In genomic region chr6:105038259-105038658, GRCh38 we compare ENCODE assay signal across 23 cellular contexts.
A peak's percentile ranks its signal among the peaks of the same experiment; 100 is the strongest.
DNase-seq lines count a peak whose midpoint lies in the region; ATAC-seq, FAIRE-seq and TF ChIP-seq lines count a peak whose summit lies in the region.
"Had no signal": no experiment of that assay in that cellular context is flagged by ENCODE, and none has a peak within 500 bp of the region (broad histone marks: within the 10 kb centered on the region; RNA-seq: fewer than 3 reads in every experiment).

No MANE protein-coding gene starts in this region.

- no peaks in the 10 kb centered on the region for H3K79me1 ChIP-seq in H1 (ENCODE audit: low read depth, low read length)

- H3K23me2 ChIP-seq in H1 (ENCODE audit: low read depth, low read length): no peaks in the 10 kb centered on the region

- no peaks in the 10 kb centered on the region for H3K9me2 ChIP-seq in HCT116 (ENCODE audit: insufficient read depth)

- no peak overlapping the region for H2AK5ac ChIP-seq in H1 (ENCODE audit: low read depth, low read length)

- intact Hi-C loops in HCT116 (cut with micrococcal nuclease): no loop called here

- H3K9ac ChIP-seq in HCT116 (ENCODE audit: low read length) (no peak overlapping the region), H1 (replicated peaks in 1 of 4; ENCODE audit: extremely low read depth in 1 of 4, low read depth in 3 of 4, low read length in 3 of 4) (no peak overlapping the region)

- H3K23ac ChIP-seq in H1 (ENCODE audit: insufficient read length): no peak overlapping the region

- H3K4me2 ChIP-seq in HCT116 (ENCODE audit: low read length) (no peak overlapping the region), H1 (ENCODE audit: insufficient read depth in 1 of 2, low read depth in 2 of 2, low read length in 2 of 2) (no peak overlapping the region)

- H3K56ac ChIP-seq in H1 (replicated peaks; ENCODE audit: insufficient read length, low read depth, low read length): no peak overlapping the region

- no peak overlapping the region for H3K4me3 ChIP-seq in HCT116 (replicated peaks in 1 of 2; ENCODE audit: low read depth in 1 of 2, low read length in 2 of 2)
- H3K4me3 ChIP-seq in H1 (ENCODE audit: extremely low read depth in 1 of 4, insufficient read depth in 2 of 4, low read depth in 3 of 4, low read length in 4 of 4): no peak overlapping the region
- H3K4me3 ChIP-seq: ascending aorta, MG63, prostate gland, SJSA1, vagina had no signal

- POLR2A ChIA-PET in HCT116 (lab: Charles Lee) (no interaction called here), H1 (lab: Charles Lee; ENCODE audit: partially characterized antibody) (interaction anchor here (1.6 to 2.8 kb wide), 2 partner anchors 81 to 91 kb away, joined by 4 to 17 read pairs; partner anchors contain the start of gene LIN28B)

- CTCF ChIA-PET in HCT116 (lab: Charles Lee) (no interaction called here), H1 (lab: Charles Lee; ENCODE audit: partially characterized antibody) (interaction anchor here (1.1 to 2.4 kb wide), 4 partner anchors 27 to 50 kb away, joined by 3 to 10 read pairs (median 4); no protein-coding TSS in a partner anchor)

- H4K20me1 ChIP-seq in HCT116 (ENCODE audit: insufficient read depth) (no peaks in the 10 kb centered on the region), H1 (replicated peaks in 1 of 2; ENCODE audit: control insufficient read depth in 1 of 2, insufficient read depth in 2 of 2, low read length in 2 of 2) (no peaks in the 10 kb centered on the region)

- no peak overlapping the region for H2BK12ac ChIP-seq in H1 (ENCODE audit: low read depth, low read length)

- no peak overlapping the region for H4K5ac ChIP-seq in H1 (ENCODE audit: insufficient read length, low read depth, low read length)

- H3K4ac ChIP-seq in H1 (replicated peaks; ENCODE audit: insufficient read length, low read depth, low read length): no peak overlapping the region

- no peaks in the 10 kb centered on the region for H3K36me3 ChIP-seq in HCT116 (ENCODE audit: control insufficient read depth in 1 of 2, insufficient read depth in 2 of 2, low read length in 2 of 2)
- no peaks in the 10 kb centered on the region; a peak in 1 of 8 replicates for H3K36me3 ChIP-seq in H1 (ENCODE audit: control insufficient read depth in 2 of 4, insufficient read depth in 4 of 4, low read length in 3 of 4)
- H3K36me3 ChIP-seq: ascending aorta, MG63, prostate gland, SJSA1, vagina had no signal

- no peak for TF ChIP-seq CTCF in HCT116 (IDR thresholded peaks at IDR 0.05 in 2 of 3, conservative IDR thresholded peaks at IDR 0.05 in 1 of 3; ENCODE audit: borderline replicate concordance in 1 of 3, insufficient read depth in 1 of 3, low read depth in 2 of 3, low read length in 2 of 3)
- no peak for TF ChIP-seq CTCF in H1 (IDR thresholded peaks at IDR 0.05; ENCODE audit: control extremely low read depth in 1 of 3, insufficient read depth in 1 of 3, low read depth in 1 of 3, low read length in 3 of 3)

- ATAC-seq in HCT116: peak; percentile 47; the same call in 1 of the 2 replicates
- ATAC-seq: natural killer cell treated with Interleukin-12 subunit alpha and Interleukin-12 subunit beta and Interleukin-15 and Interleukin-18, amount 100 ng/mL, for 72 hours had no signal

- 81% methylated on average over 2 of the region's 2 CpGs; no CpG with 5 or more reads in 1 of the 2 experiments for WGBS in H1 (ENCODE audit: extremely low coverage in 1 of 2, insufficient coverage in 1 of 2, insufficient read length in 1 of 2, insufficient replicate concordance in 2 of 2, low coverage in 1 of 2, low lambda C conversion rate in 2 of 2, missing lambda C conversion rate in 1 of 2), 2 experiments

- no peaks in the 10 kb centered on the region for H3K9me3 ChIP-seq in HCT116 (ENCODE audit: control insufficient read depth in 1 of 2, insufficient read depth in 1 of 2, low read depth in 1 of 2, low read length in 2 of 2)
- no peaks in the 10 kb centered on the region for H3K9me3 ChIP-seq in H1 (ENCODE audit: insufficient read depth in 2 of 2, low read depth in 1 of 2, low read length in 1 of 2)
- H3K9me3 ChIP-seq: ascending aorta, MG63, prostate gland, SJSA1, vagina had no signal

- H3K79me2 ChIP-seq in HCT116 (ENCODE audit: insufficient read depth, low read length) (no peaks in the 10 kb centered on the region), H1 (ENCODE audit: control insufficient read depth in 1 of 2, insufficient read depth in 2 of 2, low read length in 2 of 2) (peaks cover 0 to 68% of the 10 kb centered on the region in 2 experiments; a peak in 2 of 4 replicates)

- H4K91ac ChIP-seq in H1 (replicated peaks; ENCODE audit: insufficient read length, low read length): no peak overlapping the region

- no peak overlapping the region for H3K18ac ChIP-seq in H1 (ENCODE audit: extremely low read depth, low read length)

- DNase-seq in Ammon's horn (ENCODE audit: low spot score) (peak; percentile 2), HCT116 (ENCODE audit: low read depth, low spot score) (no peak), H1 (ENCODE audit: low read depth in 1 of 2, low spot score in 2 of 2) (no peak), myocyte (ENCODE audit: low read depth) (peak; percentile 45), activated T-cell treated with anti-CD3 and anti-CD28 coated beads for 4 hours (no peak), mucosa of gallbladder (ENCODE audit: low spot score) (no peak), GM19240 (ENCODE audit: insufficient read length, low spot score) (no peak)
- DNase-seq in activated T-cell treated with anti-CD3 and anti-CD28 coated beads, Interleukin-2, amount 50 U/mL, for 1 hour: no peak
- DNase-seq: activated CD4-positive, alpha-beta memory T cell treated with anti-CD3 and anti-CD28 coated beads, Interleukin-2, amount 10 ng/mL, durations not matched to agents 7 days and 5 days; activated naive CD4-positive, alpha-beta T cell treated with anti-CD3 and anti-CD28 coated beads, Interleukin-2, amount 50 U/mL, for 16 hours; activated T-cell treated with anti-CD3 and anti-CD28 coated beads, Interleukin-2, amount 50 U/mL, for 24 hours; CD4-positive, alpha-beta T cell; MG63; NCI-H2171 treated with DMSO at 0.1 percent for 48 hours; NCI-H748 treated with DMSO at 0.1 percent for 48 hours; stimulated activated CD4-positive, alpha-beta T cell treated with anti-CD3 and anti-CD28 coated beads, Interleukin-4, amount 100 ng/mL, for 4 hours; T-helper 2 cell had no signal

- H3K14ac ChIP-seq in H1 (ENCODE audit: insufficient read length): no peak overlapping the region

- TF ChIP-seq POLR2A in HCT116 (IDR thresholded peaks at IDR 0.05; ENCODE audit: borderline replicate concordance, extremely low read depth, insufficient read depth, insufficient read length) (no peak), H1 (IDR thresholded peaks at IDR 0.05; ENCODE audit: control extremely low read depth in 1 of 2, low read depth in 2 of 2, low read length in 2 of 2) (no peak)

- H2BK120ac ChIP-seq in H1 (replicated peaks; ENCODE audit: low read depth, low read length): no peak overlapping the region

- H2AFZ ChIP-seq in HCT116 (ENCODE audit: low read depth, low read length, poor library complexity, severe bottlenecking) (no peak overlapping the region), H1 (ENCODE audit: low read length) (no peak overlapping the region)

- no peak for TF ChIP-seq EP300 in H1 (IDR thresholded peaks at IDR 0.05; ENCODE audit: borderline replicate concordance in 1 of 2, low read depth in 2 of 2, low read length in 2 of 2)

- H3K4me1 ChIP-seq in HCT116 (ENCODE audit: control insufficient read depth in 1 of 2, insufficient read depth in 2 of 2, low read length in 2 of 2): no peaks in the 10 kb centered on the region
- peaks cover 0 to 15% (median 4%) of the 10 kb centered on the region in 4 experiments; a peak in 2 of 7 replicates for H3K4me1 ChIP-seq in H1 (replicated peaks in 1 of 4; ENCODE audit: control insufficient read depth in 3 of 4, insufficient read depth in 4 of 4, low read length in 3 of 4)
- H3K4me1 ChIP-seq: ascending aorta, prostate gland, SJSA1, vagina had no signal

- no peak overlapping the region for H2BK15ac ChIP-seq in H1 (ENCODE audit: low read length)

- H2BK5ac ChIP-seq in H1 (ENCODE audit: low read depth, low read length): no peak overlapping the region

- no peaks in the 10 kb centered on the region for H3K27me3 ChIP-seq in HCT116 (ENCODE audit: insufficient read depth, low read length)
- no peaks in the 10 kb centered on the region for H3K27me3 ChIP-seq in H1 (replicated peaks in 1 of 4; ENCODE audit: control insufficient read depth in 3 of 4, extremely low read depth in 1 of 4, insufficient read depth in 3 of 4, low read length in 3 of 4)
- H3K27me3 ChIP-seq: ascending aorta, MG63, vagina had no signal

- no peak for FAIRE-seq in H1 (lab: Jason Lieb, UNC)
- FAIRE-seq: keratinocyte had no signal

- H2BK20ac ChIP-seq in H1 (ENCODE audit: low read length): no peak overlapping the region

- no peak overlapping the region for H3K27ac ChIP-seq in HCT116 (ENCODE audit: low read depth, low read length)
- no peak overlapping the region for H3K27ac ChIP-seq in H1 (ENCODE audit: low read depth, low read length)
- H3K27ac ChIP-seq: ascending aorta, prostate gland, SJSA1, vagina had no signal

- TF ChIP-seq RAD21 in HCT116 (IDR thresholded peaks at IDR 0.05; ENCODE audit: low read depth) (no peak), H1 (IDR thresholded peaks at IDR 0.05 in 1 of 2, conservative IDR thresholded peaks at IDR 0.05 in 1 of 2; ENCODE audit: low read depth in 2 of 2, low read length in 2 of 2) (peak; percentile 32 to 47)

- H4K8ac ChIP-seq in H1 (ENCODE audit: extremely low read depth, insufficient read depth, low read length): no peak overlapping the region

- RAD21 ChIA-PET in HCT116 (lab: Charles Lee; ENCODE audit: low non-redundant PET in 1 of 2, low total read pairs in 2 of 2, uncharacterized antibody in 2 of 2, unreplicated experiment in 2 of 2): no interaction called here

- BruUV-seq in HCT116 (replicated peaks; lab: Mats Ljungman, UMichigan): no TSS peak

TF ChIP-seq in HCT116, 20 proteins besides CTCF, POLR2A, EP300 and RAD21 (continues in another document):
- no peak for TF ChIP-seq ATF3 (IDR thresholded peaks at IDR 0.05)
- no peak for TF ChIP-seq JUND (IDR thresholded peaks at IDR 0.05)
- TF ChIP-seq EZH2 (IDR thresholded peaks at IDR 0.05): no peak
- no peak for TF ChIP-seq CBX3 (IDR thresholded peaks at IDR 0.05; ENCODE audit: low read depth)
- TF ChIP-seq POLR2AphosphoS5 (IDR thresholded peaks at IDR 0.05; ENCODE audit: low read depth, low read length): no peak

TF ChIP-seq in H1, 55 proteins besides CTCF, POLR2A, EP300 and RAD21:
- TF ChIP-seq BACH1 (IDR thresholded peaks at IDR 0.05; ENCODE audit: low read length): 0 out of 2 replicates have a peak, but pooled peaks have one; percentile 11
- no peak for TF ChIP-seq TEAD4 (IDR thresholded peaks at IDR 0.05; ENCODE audit: low read depth, low read length)

Comparison
In these comparisons a context has a peak if more than half of its experiments do, and no peak if none do; other contexts are left out.
1. DNase-seq: peak in Ammon's horn (single experiment) and myocyte (single experiment); none in HCT116 (single experiment), H1 (0 of 2), activated T-cell treated with anti-CD3 and anti-CD28 coated beads, Interleukin-2, amount 50 U/mL, for 1 hour (single experiment), activated T-cell treated with anti-CD3 and anti-CD28 coated beads for 4 hours (single experiment), mucosa of gallbladder (single experiment) and GM19240 (single experiment).